In genomic region chr10:11737258-11738032, GRCh38 we compare ENCODE assay signal across 8 cellular contexts. TPM values are rescaled to one million over a fixed set of nuclear protein-coding genes. Genes with fewer than 3 reads are reported as not detected.
A peak's percentile ranks its signal among the peaks of the same experiment; 100 is the strongest.
DNase-seq lines count a peak whose midpoint lies in the region; ATAC-seq, FAIRE-seq and TF ChIP-seq lines count a peak whose summit lies in the region.
"Not testable (repeated sequence)": the region's sequence is repeated elsewhere in the genome, so short reads cannot be mapped to it uniquely, and the experiment has no call there.

No MANE protein-coding gene starts in this region.

- peak overlapping the region; percentile 67 to 79 for H3K27ac ChIP-seq in A549
- H3K27ac ChIP-seq in H1 (ENCODE audit: low read depth, low read length), result not testable (repeated sequence)

- H3K4me3 Mint-ChIP-seq in activated CD8-positive, alpha-beta T cell treated with anti-CD3 and anti-CD28 coated beads for 36 hours, result peak overlapping the region; percentile 31

- H3K4me1 Mint-ChIP-seq in activated CD8-positive, alpha-beta T cell treated with anti-CD3 and anti-CD28 coated beads for 36 hours (ENCODE audit: low read depth), result not testable (repeated sequence)

- peak overlapping the region; percentile 75; the same call in 1 of the 2 replicates for H4K8ac ChIP-seq in H1 (ENCODE audit: extremely low read depth, insufficient read depth, low read length)

- peak overlapping the region; percentile 71; the same call in 1 of the 2 replicates for H3K18ac ChIP-seq in H1 (ENCODE audit: extremely low read depth, low read length)

- H3K27me3 ChIP-seq in H1 (replicated peaks in 1 of 4; ENCODE audit: control insufficient read depth in 3 of 4, extremely low read depth in 1 of 4, insufficient read depth in 3 of 4, low read length in 3 of 4), result not testable (repeated sequence)

- H3K36me3 ChIP-seq in H1 (ENCODE audit: control insufficient read depth in 2 of 4, insufficient read depth in 4 of 4, low read length in 3 of 4); mucosa of descending colon (ENCODE audit: low read depth): not testable (repeated sequence)

- POLR2A ChIA-PET in A549 (lab: Yijun Ruan, JAX), result not testable (repeated sequence)
- POLR2A ChIA-PET in activated CD8-positive, alpha-beta T cell treated with anti-CD3 and anti-CD28 coated beads for 36 hours (lab: Charles Lee), result interaction anchor here (1.0 kb wide), 1 partner anchor 27 kb away, joined by 4 read pairs; no protein-coding TSS in a partner anchor
- POLR2A ChIA-PET in H1 (lab: Charles Lee; ENCODE audit: partially characterized antibody), result interaction anchor here (0.6 to 1.3 kb wide), 3 partner anchors 17 to 28 kb away, joined by 3 read pairs; no protein-coding TSS in a partner anchor

- ATAC-seq in A549 (peak; percentile 28 to 56; a peak in 4 of 6 replicates), left ventricle myocardium superior (peak; percentile 36), mucosa of descending colon (peak; percentile 39)
- not testable (repeated sequence) for ATAC-seq in activated CD8-positive, alpha-beta T cell treated with anti-CD3 and anti-CD28 coated beads for 36 hours; sciatic nerve

- H3K9me3 ChIP-seq in A549; H1 (ENCODE audit: insufficient read depth in 2 of 2, low read depth in 1 of 2, low read length in 1 of 2); mucosa of descending colon: not testable (repeated sequence)

- H3K4ac ChIP-seq in H1 (replicated peaks; ENCODE audit: insufficient read length, low read depth, low read length), result peak overlapping the region; percentile 64

- not testable (repeated sequence) for DNase-seq in A549 (ENCODE audit: low read depth in 1 of 2, low spot score in 1 of 2); activated CD8-positive, alpha-beta T cell treated with anti-CD3 and anti-CD28 coated beads for 36 hours; H1 (ENCODE audit: low read depth in 1 of 2, low spot score in 2 of 2); left ventricle myocardium superior; mucosa of descending colon
- peak; percentile 5 for DNase-seq in NCI-H69 (lab: John Stamatoyannopoulos, UW)
- DNase-seq in sciatic nerve (ENCODE audit: low spot score), result peak; percentile 27

- not testable (repeated sequence) for TF ChIP-seq CTCF in A549 (IDR thresholded peaks at IDR 0.05); GM12875 (IDR thresholded peaks at IDR 0.05; ENCODE audit: borderline replicate concordance, insufficient read depth, low read depth, low read length); activated CD8-positive, alpha-beta T cell treated with anti-CD3 and anti-CD28 coated beads for 36 hours (IDR thresholded peaks at IDR 0.05); H1 (IDR thresholded peaks at IDR 0.05; ENCODE audit: control extremely low read depth in 1 of 3, insufficient read depth in 1 of 3, low read depth in 1 of 3, low read length in 3 of 3); mucosa of descending colon (IDR thresholded peaks at IDR 0.05)

- not testable (repeated sequence) for H3K23me2 ChIP-seq in H1 (ENCODE audit: low read depth, low read length)

- not testable (repeated sequence) for H3K36me3 Mint-ChIP-seq in activated CD8-positive, alpha-beta T cell treated with anti-CD3 and anti-CD28 coated beads for 36 hours (ENCODE audit: low read depth)

- H3K27me3 Mint-ChIP-seq in activated CD8-positive, alpha-beta T cell treated with anti-CD3 and anti-CD28 coated beads for 36 hours, result not testable (repeated sequence)

- not testable (repeated sequence) for H3K4me1 ChIP-seq in A549; H1 (replicated peaks in 1 of 4; ENCODE audit: control insufficient read depth in 3 of 4, insufficient read depth in 4 of 4, low read length in 3 of 4); mucosa of descending colon (ENCODE audit: low read depth)

- FAIRE-seq in A549 (lab: Jason Lieb, UNC); H1 (lab: Jason Lieb, UNC): not testable (repeated sequence)

- TF ChIP-seq EP300 in A549 (IDR thresholded peaks at IDR 0.05); H1 (IDR thresholded peaks at IDR 0.05; ENCODE audit: borderline replicate concordance in 1 of 2, low read depth in 2 of 2, low read length in 2 of 2): not testable (repeated sequence)

- H2BK15ac ChIP-seq in H1 (ENCODE audit: low read length), result peak overlapping the region; percentile 97

- CTCF ChIA-PET in A549 (lab: Yijun Ruan, JAX), result interaction anchor here (1.1 kb wide), 1 partner anchor 20 kb away, joined by 5 read pairs; no protein-coding TSS in a partner anchor
- CTCF ChIA-PET in activated CD8-positive, alpha-beta T cell treated with anti-CD3 and anti-CD28 coated beads for 36 hours (lab: Charles Lee), result not testable (repeated sequence)
- CTCF ChIA-PET in H1 (lab: Charles Lee; ENCODE audit: partially characterized antibody), result interaction anchor here (0.9 to 1.5 kb wide), 3 partner anchors 12 to 28 kb away, joined by 3 read pairs; no protein-coding TSS in a partner anchor

- not testable (repeated sequence) for H3K9me3 Mint-ChIP-seq in activated CD8-positive, alpha-beta T cell treated with anti-CD3 and anti-CD28 coated beads for 36 hours

- H2AFZ ChIP-seq in H1 (ENCODE audit: low read length), result peak overlapping the region; percentile 83; the same call in 1 of the 2 replicates

- H3K27ac Mint-ChIP-seq in activated CD8-positive, alpha-beta T cell treated with anti-CD3 and anti-CD28 coated beads for 36 hours, result not testable (repeated sequence)

- H3K79me1 ChIP-seq in H1 (ENCODE audit: low read depth, low read length), result not testable (repeated sequence)

- H4K20me1 ChIP-seq in H1 (replicated peaks in 1 of 2; ENCODE audit: control insufficient read depth in 1 of 2, insufficient read depth in 2 of 2, low read length in 2 of 2), result not testable (repeated sequence)

- H3K4me3 ChIP-seq in A549 (peak overlapping the region; percentile 45), GM12875 (ENCODE audit: low read depth, low read length) (peak overlapping the region; percentile 8), H1 (ENCODE audit: extremely low read depth in 1 of 4, insufficient read depth in 2 of 4, low read depth in 3 of 4, low read length in 4 of 4) (peak overlapping the region in 3 of 4 experiments; percentile 8 to 49 (median 38); a peak in 3 of 8 replicates)
- H3K4me3 ChIP-seq in mucosa of descending colon, result not testable (repeated sequence)

- 46% methylated on average over 21 of the region's 27 CpGs for WGBS in A549 (ENCODE audit: missing lambda C conversion rate)
- WGBS in H1 (ENCODE audit: extremely low coverage in 1 of 2, insufficient coverage in 1 of 2, insufficient read length in 1 of 2, insufficient replicate concordance in 2 of 2, low coverage in 1 of 2, low lambda C conversion rate in 2 of 2, missing lambda C conversion rate in 1 of 2), 2 experiments, result 45% methylated on average over 26 of the region's 27 CpGs; no CpG with 5 or more reads in 1 of the 2 experiments

- H3K4me2 ChIP-seq in A549 (peak overlapping the region; percentile 63), H1 (ENCODE audit: insufficient read depth in 1 of 2, low read depth in 2 of 2, low read length in 2 of 2) (peak overlapping the region; percentile 58 to 87)

- TF ChIP-seq RAD21 in A549 (conservative IDR thresholded peaks at IDR 0.05 in 1 of 2, IDR thresholded peaks at IDR 0.05 in 1 of 2); H1 (IDR thresholded peaks at IDR 0.05 in 1 of 2, conservative IDR thresholded peaks at IDR 0.05 in 1 of 2; ENCODE audit: low read depth in 2 of 2, low read length in 2 of 2): not testable (repeated sequence)

- peak overlapping the region; percentile 87; the same call in 1 of the 2 replicates for H2BK5ac ChIP-seq in H1 (ENCODE audit: low read depth, low read length)

- peak overlapping the region; percentile 95 for H2AK5ac ChIP-seq in H1 (ENCODE audit: low read depth, low read length)

- H4K91ac ChIP-seq in H1 (replicated peaks; ENCODE audit: insufficient read length, low read length), result peak overlapping the region; percentile 78

- not testable (repeated sequence) for H3K14ac ChIP-seq in H1 (ENCODE audit: insufficient read length)

- peak overlapping the region in 2 of 4 experiments; percentile 30 to 60; a peak in 4 of 7 replicates for H3K9ac ChIP-seq in H1 (replicated peaks in 1 of 4; ENCODE audit: extremely low read depth in 1 of 4, low read depth in 3 of 4, low read length in 3 of 4)

- H2BK120ac ChIP-seq in H1 (replicated peaks; ENCODE audit: low read depth, low read length), result peak overlapping the region; percentile 76

- not testable (repeated sequence) for H3K56ac ChIP-seq in H1 (replicated peaks; ENCODE audit: insufficient read length, low read depth, low read length)

- H2BK20ac ChIP-seq in H1 (ENCODE audit: low read length), result not testable (repeated sequence)

- not testable (repeated sequence) for H3K79me2 ChIP-seq in H1 (ENCODE audit: control insufficient read depth in 1 of 2, insufficient read depth in 2 of 2, low read length in 2 of 2)

- peak overlapping the region; percentile 97 for H2BK12ac ChIP-seq in H1 (ENCODE audit: low read depth, low read length)

- not testable (repeated sequence) for H4K5ac ChIP-seq in H1 (ENCODE audit: insufficient read length, low read depth, low read length)

- TF ChIP-seq POLR2A in A549 (IDR thresholded peaks at IDR 0.05; ENCODE audit: low read length); H1 (IDR thresholded peaks at IDR 0.05; ENCODE audit: control extremely low read depth in 1 of 2, low read depth in 2 of 2, low read length in 2 of 2): not testable (repeated sequence)

- H3K23ac ChIP-seq in H1 (ENCODE audit: insufficient read length), result not testable (repeated sequence)

- intact Hi-C loops in activated CD8-positive, alpha-beta T cell treated with anti-CD3 and anti-CD28 coated beads for 36 hours (cut with micrococcal nuclease); left ventricle myocardium superior (cut with micrococcal nuclease); mucosa of descending colon (cut with DNase I, micrococcal nuclease); sciatic nerve (cut with DNase I): not testable (repeated sequence)

RNA-seq across cellular contexts. Expression of gene ECHDC3, which starts 4.7 kb away (rescaled TPM):
- polyA plus RNA-seq in A549 (2011; rRNA removed), result 6.0 and 7.9 TPM in 2 replicates
- polyA plus RNA-seq in A549 (2012; cell fraction: cytosol; rRNA removed), result 11.1 and 17.9 TPM in 2 replicates
- 11.7 and 13.2 TPM in 2 replicates for polyA plus RNA-seq in A549 (2012; cell fraction: nucleus; rRNA removed)
- polyA plus RNA-seq in A549 (2017; fragmentation: RNase III; extraction: RNeasy Plus Mini Kit Qiagen cat#74134 plus additional on column Dnase treatment), result 6.1 to 6.9 TPM (median 6.3 TPM) in 3 replicates
- polyA minus RNA-seq in A549 (2011; rRNA and poly(A)+ RNA removed), result 6.9 and 9.6 TPM in 2 replicates
- 1 to 10 TPM; 1.1 to 1.7 TPM for total RNA-seq in activated CD8-positive, alpha-beta T cell treated with anti-CD3 and anti-CD28 coated beads for 36 hours
- 19.9 and 20.1 TPM in 2 replicates for total RNA-seq in H1 (2021; fragmentation: NEBNext Ultra II Directional; extraction: Animal tissue kit (Norgen Biotek cat#: 25700))
- polyA plus RNA-seq in H1 (2011; rRNA removed), result 15.6 and 19.1 TPM in 2 replicates
- polyA plus RNA-seq in H1 (2011; cell fraction: cytosol; rRNA removed), result 18.1 TPM
- polyA plus RNA-seq in H1 (2011; cell fraction: nucleus; rRNA removed), result 18.7 TPM
- 8.2 to 11.5 TPM (median 10.6 TPM) in 4 replicates for polyA plus RNA-seq in H1 (2012, experiment 1 of 2)
- 9.6 TPM for polyA plus RNA-seq in H1 (2012, experiment 2 of 2)
- 13.1 TPM for polyA plus RNA-seq in H1 (2013, experiment 1 of 2)
- 11.3 TPM for polyA plus RNA-seq in H1 (2013, experiment 2 of 2)
- polyA minus RNA-seq in H1 (2011; rRNA and poly(A)+ RNA removed), result 12.3 and 13.7 TPM in 2 replicates
- 5.9 TPM for polyA minus RNA-seq in H1 (2011; cell fraction: cytosol; rRNA and poly(A)+ RNA removed)
- polyA minus RNA-seq in H1 (2011; cell fraction: nucleus; rRNA and poly(A)+ RNA removed), result 11.9 TPM
- total RNA-seq in left ventricle myocardium superior, result 94.6 TPM
- 1 to 10 TPM in 2 of 3 donors, under 1 TPM in 1; 0.43 to 9.4 (median 1.3) TPM for total RNA-seq in mucosa of descending colon
- 8.6 TPM for total RNA-seq in sciatic nerve
